8 cellular contexts compared by ENCODE assay signal in genomic region chr7:143299840-143300239, GRCh38. TPM values are rescaled to one million over a fixed set of nuclear protein-coding genes. Genes with fewer than 3 reads are reported as not detected.
DNase-seq lines count a peak whose midpoint lies in the region; ATAC-seq, FAIRE-seq and TF ChIP-seq lines count a peak whose summit lies in the region.

No MANE protein-coding gene starts in this region.

- no peaks in the 10 kb centered on the region for H3K27me3 Mint-ChIP-seq in activated naive CD8-positive, alpha-beta T cell treated with anti-CD3 and anti-CD28 coated beads, Interleukin-2, amount 10 ng/mL, durations not matched to agents 7 days and 5 days

- CTCF ChIA-PET in A549 (lab: Yijun Ruan, JAX): interaction anchor here (0.9 to 3.9 kb wide), 11 partner anchors 9 to 80 kb away, joined by 3 to 33 read pairs (median 5); partner anchors contain the start of genes CASP2 and CLCN1

- peaks cover 43% of the 10 kb centered on the region for H3K4me1 Mint-ChIP-seq in activated naive CD8-positive, alpha-beta T cell treated with anti-CD3 and anti-CD28 coated beads, Interleukin-2, amount 10 ng/mL, durations not matched to agents 7 days and 5 days

- H3K9me3 Mint-ChIP-seq in activated naive CD8-positive, alpha-beta T cell treated with anti-CD3 and anti-CD28 coated beads, Interleukin-2, amount 10 ng/mL, durations not matched to agents 7 days and 5 days: no peaks in the 10 kb centered on the region

- peak; percentile 88 to 92; a peak in 5 of 6 replicates for ATAC-seq in A549
- peak; percentile 47 for ATAC-seq in GM18519 (IDR thresholded peaks at IDR 0.05; ENCODE audit: low FRiP score, unreplicated experiment)
- ATAC-seq in activated naive CD8-positive, alpha-beta T cell treated with anti-CD3 and anti-CD28 coated beads, Interleukin-2, amount 10 ng/mL, durations not matched to agents 7 days and 5 days (ENCODE audit: low read depth): peak; percentile 91
- ATAC-seq in left colon: peak; percentile 88
- ATAC-seq in HG02981 (IDR thresholded peaks at IDR 0.05; ENCODE audit: unreplicated experiment): no peak

- H3K27ac ChIP-seq in A549: no peak overlapping the region

- peaks cover 14% of the 10 kb centered on the region for H3K4me1 ChIP-seq in A549

- FAIRE-seq in A549 (lab: Jason Lieb, UNC) (no peak), RCC 7860 (lab: Jason Lieb, UNC) (no peak)

- peak in 1 of 2 experiments; percentile 25; a peak in 1 of 5 replicates for TF ChIP-seq RAD21 in A549 (conservative IDR thresholded peaks at IDR 0.05 in 1 of 2, IDR thresholded peaks at IDR 0.05 in 1 of 2)

- H3K4me3 Mint-ChIP-seq in activated naive CD8-positive, alpha-beta T cell treated with anti-CD3 and anti-CD28 coated beads, Interleukin-2, amount 10 ng/mL, durations not matched to agents 7 days and 5 days: no peak overlapping the region

- intact Hi-C loops in left colon (cut with DNase I, micrococcal nuclease): loop anchor here (5.0 to 10.0 kb wide), 2 partner anchors 58 to 65 kb away; no protein-coding TSS in a partner anchor

- TF ChIP-seq EP300 in A549 (IDR thresholded peaks at IDR 0.05): no peak

- TF ChIP-seq POLR2A in A549 (IDR thresholded peaks at IDR 0.05; ENCODE audit: low read length): no peak

- no peak overlapping the region for H3K4me2 ChIP-seq in A549

- DNase-seq in A549 (ENCODE audit: low read depth in 1 of 2, low spot score in 1 of 2) (peak; percentile 47 to 58), SK-MEL-5 (ENCODE audit: low read depth, low spot score) (peak; percentile 69), left colon (peak in 1 of 2 donors; percentile 61), RCC 7860 (ENCODE audit: low spot score) (no peak)
- peak; percentile 55 for DNase-seq in activated naive CD8-positive, alpha-beta T cell treated with anti-CD3 and anti-CD28 coated beads, Interleukin-2, amount 10 ng/mL, durations not matched to agents 7 days and 5 days
- peak; percentile 23 to 35 for DNase-seq in stimulated activated CD8-positive, alpha-beta memory T cell treated with anti-CD3 and anti-CD28 coated beads, Interleukin-4, amount 100 ng/mL, for 4 hours (ENCODE audit: low read depth in 2 of 2, low spot score in 1 of 2)

- H3K27ac Mint-ChIP-seq in activated naive CD8-positive, alpha-beta T cell treated with anti-CD3 and anti-CD28 coated beads, Interleukin-2, amount 10 ng/mL, durations not matched to agents 7 days and 5 days: no peak overlapping the region

- POLR2A ChIA-PET in A549 (lab: Yijun Ruan, JAX): interaction anchor here (1.5 kb wide), 1 partner anchor 12 kb away, joined by 6 read pairs; the partner anchor contains the start of gene CASP2
- POLR2A ChIA-PET in activated naive CD8-positive, alpha-beta T cell treated with anti-CD3 and anti-CD28 coated beads, Interleukin-2, amount 10 ng/mL, durations not matched to agents 7 days and 5 days (lab: Charles Lee): interaction anchor here (1.0 to 1.2 kb wide), 6 partner anchors 10 to 85 kb away, joined by 3 to 8 read pairs (median 4); partner anchors contain the start of gene CASP2

- H3K36me3 Mint-ChIP-seq in activated naive CD8-positive, alpha-beta T cell treated with anti-CD3 and anti-CD28 coated beads, Interleukin-2, amount 10 ng/mL, durations not matched to agents 7 days and 5 days: peaks cover 67% of the 10 kb centered on the region

- H3K4me3 ChIP-seq in A549: no peak overlapping the region

- 71% methylated on average over 8 of the region's 8 CpGs for WGBS in A549 (ENCODE audit: missing lambda C conversion rate)

- TF ChIP-seq CTCF in A549 (IDR thresholded peaks at IDR 0.05): peak; percentile 51

- in situ Hi-C loops in SK-MEL-5 (cut with HindIII; ENCODE audit: low pct_unique_long_range_greater_than_20kb, low sequenced_read_pairs): no loop called here

- no peaks in the 10 kb centered on the region for H3K9me3 ChIP-seq in A549

TF ChIP-seq in A549, 52 proteins besides CTCF, POLR2A, EP300 and RAD21:
- TF ChIP-seq RFX5 (IDR thresholded peaks at IDR 0.05) (no peak), ZFP36 (IDR thresholded peaks at IDR 0.05; ENCODE audit: borderline replicate concordance, partially characterized antibody) (no peak)

RNA-seq across cellular contexts. Expression of gene CASP2, which starts 11.7 kb away (rescaled TPM):
- polyA plus RNA-seq in A549 (2011; rRNA removed) (24.6 and 26.0 TPM in 2 replicates), A549 (2017; fragmentation: RNase III; extraction: RNeasy Plus Mini Kit Qiagen cat#74134 plus additional on column Dnase treatment) (17.7 to 19.9 TPM (median 18.7 TPM) in 3 replicates)
- polyA plus RNA-seq in A549 (2012; cell fraction: cytosol; rRNA removed): 12.4 and 14.5 TPM in 2 replicates
- polyA plus RNA-seq in A549 (2012; cell fraction: nucleus; rRNA removed): 30.5 and 39.3 TPM in 2 replicates
- 53.6 and 55.0 TPM in 2 replicates for polyA minus RNA-seq in A549 (2011; rRNA and poly(A)+ RNA removed)
- total RNA-seq in SK-MEL-5 (2014; rRNA removed; shearing (Covaris generic)): 11.8 and 14.4 TPM in 2 replicates
- polyA plus RNA-seq in SK-MEL-5 (2015; cell fraction: cytosol; rRNA removed): 19.0 and 23.0 TPM in 2 replicates
- 37.5 and 41.7 TPM in 2 replicates for polyA plus RNA-seq in SK-MEL-5 (2015; cell fraction: nucleus; rRNA removed)
- total RNA-seq in activated naive CD8-positive, alpha-beta T cell treated with anti-CD3 and anti-CD28 coated beads, Interleukin-2, amount 10 ng/mL, durations not matched to agents 7 days and 5 days: 10 to 100 TPM; 96.5 to 98.8 TPM
- 10 to 100 TPM; 29.9 to 39.4 TPM for total RNA-seq in left colon

RNA-seq across cellular contexts. Expression of gene TMEM139, which starts 15.1 kb away (rescaled TPM):
- polyA plus RNA-seq in A549 (2011; rRNA removed) (0.49 and 0.65 TPM in 2 replicates), A549 (2017; fragmentation: RNase III; extraction: RNeasy Plus Mini Kit Qiagen cat#74134 plus additional on column Dnase treatment) (0.37 to 0.71 TPM (median 0.42 TPM) in 3 replicates)
- polyA plus RNA-seq in A549 (2012; cell fraction: cytosol; rRNA removed): 0.52 and 0.73 TPM in 2 replicates
- polyA plus RNA-seq in A549 (2012; cell fraction: nucleus; rRNA removed): 0.79 and 0.95 TPM in 2 replicates
- 0.29 and 1.1 TPM in 2 replicates for polyA minus RNA-seq in A549 (2011; rRNA and poly(A)+ RNA removed)
- total RNA-seq in SK-MEL-5 (2014; rRNA removed; shearing (Covaris generic)): not detected in 2 replicates
- polyA plus RNA-seq in SK-MEL-5 (2015; cell fraction: cytosol; rRNA removed): 0.37 and 0.39 TPM in 2 replicates
- polyA plus RNA-seq in SK-MEL-5 (2015; cell fraction: nucleus; rRNA removed): 1.5 TPM in 1 of 2 replicates, not detected in the other
- total RNA-seq in activated naive CD8-positive, alpha-beta T cell treated with anti-CD3 and anti-CD28 coated beads, Interleukin-2, amount 10 ng/mL, durations not matched to agents 7 days and 5 days: 1 to 10 TPM; 1.1 TPM
- 10 to 100 TPM; 21.8 to 54.1 TPM for total RNA-seq in left colon

RNA-seq across cellular contexts. Expression of gene CLCN1, which starts 16.1 kb away (rescaled TPM):
- polyA plus RNA-seq in A549 (2011; rRNA removed): 0.08 TPM in 1 of 2 replicates, not detected in the other
- polyA plus RNA-seq in A549 (2012; cell fraction: cytosol; rRNA removed): 0.01 and 0.03 TPM in 2 replicates
- polyA plus RNA-seq in A549 (2012; cell fraction: nucleus; rRNA removed): 0.06 TPM in 1 of 2 replicates, not detected in the other
- polyA plus RNA-seq in A549 (2017; fragmentation: RNase III; extraction: RNeasy Plus Mini Kit Qiagen cat#74134 plus additional on column Dnase treatment): 0.03 TPM in 1 of 3 replicates, not detected in the others
- polyA minus RNA-seq in A549 (2011; rRNA and poly(A)+ RNA removed): 0.08 and 0.10 TPM in 2 replicates
- total RNA-seq in SK-MEL-5 (2014; rRNA removed; shearing (Covaris generic)): not detected in 2 replicates
- not detected in 2 replicates for polyA plus RNA-seq in SK-MEL-5 (2015; cell fraction: cytosol; rRNA removed)
- polyA plus RNA-seq in SK-MEL-5 (2015; cell fraction: nucleus; rRNA removed): not detected in 2 replicates
- total RNA-seq in activated naive CD8-positive, alpha-beta T cell treated with anti-CD3 and anti-CD28 coated beads, Interleukin-2, amount 10 ng/mL, durations not matched to agents 7 days and 5 days: under 1 TPM in 1 of 2 experiments, not detected in 1; 0.08 TPM
- total RNA-seq in left colon: not detected

RNA-seq across cellular contexts. Expression of gene GSTK1, which starts 36.6 kb away (rescaled TPM):
- polyA plus RNA-seq in A549 (2011; rRNA removed) (76.6 and 96.5 TPM in 2 replicates), A549 (2017; fragmentation: RNase III; extraction: RNeasy Plus Mini Kit Qiagen cat#74134 plus additional on column Dnase treatment) (80.8 to 92.9 TPM (median 91.5 TPM) in 3 replicates)
- polyA plus RNA-seq in A549 (2012; cell fraction: cytosol; rRNA removed): 98.6 and 104 TPM in 2 replicates
- polyA plus RNA-seq in A549 (2012; cell fraction: nucleus; rRNA removed): 128 and 176 TPM in 2 replicates
- 44.4 and 62.6 TPM in 2 replicates for polyA minus RNA-seq in A549 (2011; rRNA and poly(A)+ RNA removed)
- 144 and 161 TPM in 2 replicates for total RNA-seq in SK-MEL-5 (2014; rRNA removed; shearing (Covaris generic))
- 189 and 200 TPM in 2 replicates for polyA plus RNA-seq in SK-MEL-5 (2015; cell fraction: cytosol; rRNA removed)
- 511 and 657 TPM in 2 replicates for polyA plus RNA-seq in SK-MEL-5 (2015; cell fraction: nucleus; rRNA removed)
- total RNA-seq in activated naive CD8-positive, alpha-beta T cell treated with anti-CD3 and anti-CD28 coated beads, Interleukin-2, amount 10 ng/mL, durations not matched to agents 7 days and 5 days: 100 to 1,000 TPM; 355 to 368 TPM
- total RNA-seq in left colon: 100 to 1,000 TPM; 290 to 349 TPM

Comparison
In these comparisons a context has a peak if more than half of its experiments do, and no peak if none do; other contexts are left out.
1. RNA of gene TMEM139, which starts 15.1 kb away (total RNA-seq): 21.8 to 54.1 TPM in left colon; 1.1 TPM in activated naive CD8-positive, alpha-beta T cell treated with anti-CD3 and anti-CD28 coated beads, Interleukin-2, amount 10 ng/mL, durations not matched to agents 7 days and 5 days and not detected in SK-MEL-5; every median in the first group is over 10 times any median in the second.